In the genomic region with DNA sequence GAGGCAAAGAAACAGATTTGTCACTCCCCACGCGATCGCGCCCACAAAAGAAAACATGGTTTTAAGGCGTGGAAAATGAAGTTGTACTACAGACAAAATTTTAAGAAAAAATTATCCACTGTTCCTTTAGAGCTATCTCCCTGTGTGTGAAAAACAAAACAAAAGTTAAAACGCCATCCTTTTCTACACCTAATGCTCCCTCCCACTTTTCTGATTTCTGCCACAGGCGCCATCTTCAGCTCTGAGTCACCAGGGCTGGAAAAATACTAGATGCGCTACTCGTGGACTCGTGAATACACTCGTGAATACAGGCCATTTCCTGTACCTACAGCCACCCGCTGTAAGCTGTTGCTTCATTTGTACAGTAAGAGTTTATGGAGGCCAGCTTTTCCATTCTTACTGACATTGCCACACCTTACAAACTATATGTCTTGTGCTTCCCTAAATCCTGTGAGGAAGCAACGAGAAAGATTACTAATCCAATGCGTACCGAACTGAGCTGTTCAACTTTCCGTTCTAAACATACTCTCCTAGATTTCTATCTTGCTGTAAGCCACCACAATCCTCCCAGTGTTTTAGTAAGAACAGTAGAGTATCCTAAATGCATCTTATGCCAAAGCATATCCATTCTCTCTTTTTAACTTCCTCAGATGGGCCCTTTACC, we compare ENCODE assay signal across 8 cellular contexts. TPM values are rescaled to one million over a fixed set of nuclear protein-coding genes. Genes with fewer than 3 reads are reported as not detected.
A peak's percentile ranks its signal among the peaks of the same experiment; 100 is the strongest.
DNase-seq lines count a peak whose midpoint lies in the region; ATAC-seq and TF ChIP-seq lines count a peak whose summit lies in the region.

No MANE protein-coding gene starts in this region.

- no peaks in the 10 kb centered on the region for H3K36me3 ChIP-seq in BJ (ENCODE audit: control insufficient read depth, insufficient read depth, low read length)
- no peaks in the 10 kb centered on the region; the same call in 1 of the 2 replicates for H3K36me3 ChIP-seq in HUES48 (ENCODE audit: control insufficient read depth, insufficient read depth, low read length)
- H3K36me3 ChIP-seq in Panc1 (ENCODE audit: control insufficient read depth, insufficient read depth, low read length) = no peaks in the 10 kb centered on the region; the same call in 1 of the 2 replicates

- H3K4me3 ChIP-seq in BJ (ENCODE audit: low read depth, low read length) (peak overlapping the region; percentile 72), HUES48 (ENCODE audit: low read depth, low read length) (peak overlapping the region; percentile 85), Panc1 (ENCODE audit: low read depth in 2 of 2, low read length in 2 of 2) (peak overlapping the region; percentile 70 to 89), fibroblast of the aortic adventitia (ENCODE audit: low read depth, low read length) (peak overlapping the region; percentile 85)

- intact Hi-C loops in Panc1 (cut with micrococcal nuclease; ENCODE audit: unreplicated experiment) = no loop called here
- intact Hi-C loops in activated T-helper 1 cell treated with anti-CD3 and anti-CD28 coated beads, Interleukin-12 subunit alpha, Interleukin-12 subunit beta, Interleukin-2, Interleukin-4 antibody, amounts not matched to agents 30 ng/mL and 10 ng/mL and 1 ng/mL, durations not matched to agents 14 hours and 24 hours and 36 hours (cut with micrococcal nuclease) = loop anchor here (1.0 to 10.0 kb wide), 14 partner anchors 8 to 1061 kb away; a partner anchor contains a TSS

- in situ Hi-C loops in Panc1 (cut with HindIII; ENCODE audit: low pct_unique_long_range_greater_than_20kb, low sequenced_read_pairs) = no loop called here

- peaks cover 22% of the 10 kb centered on the region for H3K36me3 Mint-ChIP-seq in activated T-helper 1 cell treated with anti-CD3 and anti-CD28 coated beads, Interleukin-12 subunit alpha, Interleukin-12 subunit beta, Interleukin-2, Interleukin-4 antibody, amounts not matched to agents 30 ng/mL and 10 ng/mL and 1 ng/mL, durations not matched to agents 14 hours and 24 hours and 36 hours (ENCODE audit: low read depth)
- H3K36me3 Mint-ChIP-seq in neural crest cell (ENCODE audit: low read depth) = no peaks in the 10 kb centered on the region

- CTCF ChIA-PET in BJ (lab: Yijun Ruan, JAX) (interaction anchor here (1.2 to 1.8 kb wide), 2 partner anchors 728 to 790 kb away, joined by 3 to 9 read pairs; no protein-coding TSS in a partner anchor), Panc1 (lab: Charles Lee) (no interaction called here)

- POLR2A ChIA-PET in BJ (lab: Charles Lee) = interaction anchor here (0.7 to 1.3 kb wide), 2 partner anchors 37 to 791 kb away, joined by 3 to 5 read pairs; a partner anchor contains a TSS
- POLR2A ChIA-PET in Panc1 (lab: Charles Lee) = interaction anchor here (0.7 kb wide), 2 partner anchors 744 to 825 kb away, joined by 3 read pairs; no protein-coding TSS in a partner anchor

- TF ChIP-seq CTCF in BJ (IDR thresholded peaks at IDR 0.05; ENCODE audit: insufficient read depth, low read depth, low read length) = no peak
- TF ChIP-seq CTCF in Panc1 (IDR thresholded peaks at IDR 0.05) = no peak
- TF ChIP-seq CTCF in fibroblast of the aortic adventitia (IDR thresholded peaks at IDR 0.05; ENCODE audit: insufficient read depth, low read length) = no peak
- no peak for TF ChIP-seq CTCF in neural crest cell (conservative IDR thresholded peaks at IDR 0.05)

- H3K4me3 Mint-ChIP-seq in activated T-helper 1 cell treated with anti-CD3 and anti-CD28 coated beads, Interleukin-12 subunit alpha, Interleukin-12 subunit beta, Interleukin-2, Interleukin-4 antibody, amounts not matched to agents 30 ng/mL and 10 ng/mL and 1 ng/mL, durations not matched to agents 14 hours and 24 hours and 36 hours = no peak overlapping the region
- no peak overlapping the region for H3K4me3 Mint-ChIP-seq in neural crest cell

- peak overlapping the region; percentile 68 for H3K9ac ChIP-seq in HUES48 (ENCODE audit: low read depth, low read length)

- peaks cover 20% of the 10 kb centered on the region for H3K4me1 Mint-ChIP-seq in activated T-helper 1 cell treated with anti-CD3 and anti-CD28 coated beads, Interleukin-12 subunit alpha, Interleukin-12 subunit beta, Interleukin-2, Interleukin-4 antibody, amounts not matched to agents 30 ng/mL and 10 ng/mL and 1 ng/mL, durations not matched to agents 14 hours and 24 hours and 36 hours (ENCODE audit: low read depth)
- H3K4me1 Mint-ChIP-seq in neural crest cell = peaks cover 6% of the 10 kb centered on the region

- DNase-seq in BJ (ENCODE audit: low read depth) (peak; percentile 52), Panc1 (ENCODE audit: low read depth, low spot score) (peak; percentile 65), fibroblast of the aortic adventitia (ENCODE audit: low read depth) (peak; percentile 93), neural crest cell (ENCODE audit: low read depth, low spot score) (peak; percentile 28)
- DNase-seq in activated T-helper 1 cell treated with anti-CD3 and anti-CD28 coated beads, Interleukin-12 subunit alpha, Interleukin-12 subunit beta, Interleukin-2, Interleukin-4 antibody, amounts not matched to agents 30 ng/mL and 10 ng/mL and 1 ng/mL, durations not matched to agents 14 hours and 24 hours and 36 hours (ENCODE audit: low spot score) = peak; percentile 58
- peak; percentile 63 for DNase-seq in stimulated activated naive CD8-positive, alpha-beta T cell treated with anti-CD3 and anti-CD28 coated beads, Interleukin-15, Interleukin-2, amounts not matched to agents 100 U/mL and 50 U/mL, for 24 hours

- H3K4me1 ChIP-seq in HUES48 (ENCODE audit: control insufficient read depth, insufficient read depth, low read length) = peaks cover 11% of the 10 kb centered on the region; the same call in 1 of the 2 replicates
- H3K4me1 ChIP-seq in Panc1 (ENCODE audit: control insufficient read depth, insufficient read depth, low read length) = peaks cover 6% of the 10 kb centered on the region

- H3K27me3 ChIP-seq in BJ (ENCODE audit: control insufficient read depth, insufficient read depth, low read length) = no peaks in the 10 kb centered on the region
- H3K27me3 ChIP-seq in HUES48 (ENCODE audit: control insufficient read depth, insufficient read depth, low read length) = no peaks in the 10 kb centered on the region
- H3K27me3 ChIP-seq in Panc1 (ENCODE audit: control insufficient read depth, insufficient read depth, low read length) = no peaks in the 10 kb centered on the region

- H3K27ac ChIP-seq in HUES48 (ENCODE audit: low read depth, low read length) = peak overlapping the region; percentile 90
- peak overlapping the region; percentile 94 for H3K27ac ChIP-seq in Panc1 (ENCODE audit: low read length)

- no peaks in the 10 kb centered on the region for H3K9me3 Mint-ChIP-seq in activated T-helper 1 cell treated with anti-CD3 and anti-CD28 coated beads, Interleukin-12 subunit alpha, Interleukin-12 subunit beta, Interleukin-2, Interleukin-4 antibody, amounts not matched to agents 30 ng/mL and 10 ng/mL and 1 ng/mL, durations not matched to agents 14 hours and 24 hours and 36 hours
- no peaks in the 10 kb centered on the region for H3K9me3 Mint-ChIP-seq in neural crest cell

- H3K27me3 Mint-ChIP-seq in activated T-helper 1 cell treated with anti-CD3 and anti-CD28 coated beads, Interleukin-12 subunit alpha, Interleukin-12 subunit beta, Interleukin-2, Interleukin-4 antibody, amounts not matched to agents 30 ng/mL and 10 ng/mL and 1 ng/mL, durations not matched to agents 14 hours and 24 hours and 36 hours (ENCODE audit: insufficient read depth) = no peaks in the 10 kb centered on the region
- no peaks in the 10 kb centered on the region for H3K27me3 Mint-ChIP-seq in neural crest cell (ENCODE audit: low read depth)

- H3K27ac Mint-ChIP-seq in activated T-helper 1 cell treated with anti-CD3 and anti-CD28 coated beads, Interleukin-12 subunit alpha, Interleukin-12 subunit beta, Interleukin-2, Interleukin-4 antibody, amounts not matched to agents 30 ng/mL and 10 ng/mL and 1 ng/mL, durations not matched to agents 14 hours and 24 hours and 36 hours = no peak overlapping the region
- no peak overlapping the region for H3K27ac Mint-ChIP-seq in neural crest cell (ENCODE audit: unreplicated experiment)

- ATAC-seq in GM19452 (IDR thresholded peaks at IDR 0.05; ENCODE audit: unreplicated experiment) (peak; percentile 37), Panc1 (peak; percentile 79)
- peak; percentile 58 for ATAC-seq in stimulated activated naive CD8-positive, alpha-beta T cell treated with anti-CD3 and anti-CD28 coated beads, Interleukin-15, Interleukin-2, amounts not matched to agents 100 U/mL and 50 U/mL, for 24 hours

- H3K9me3 ChIP-seq in HUES48 (ENCODE audit: control insufficient read depth, insufficient read depth, low read length) (no peaks in the 10 kb centered on the region), Panc1 (ENCODE audit: control insufficient read depth, insufficient read depth, low read depth, low read length) (no peaks in the 10 kb centered on the region)

- no TSS peak for BruUV-seq in Panc1 (replicated peaks; lab: Mats Ljungman, UMichigan)

RNA-seq across cellular contexts. Expression of a gene that starts 0.8 kb away (rescaled TPM):
- 7.9 and 15.8 TPM in 2 replicates for polyA plus RNA-seq in BJ (2011; rRNA removed)
- polyA minus RNA-seq in BJ (2011; rRNA and poly(A)+ RNA removed) = 9.2 and 13.0 TPM in 2 replicates
- total RNA-seq in Panc1 (2021; ENCODE audit: unreplicated experiment) (22.3 TPM), fibroblast of the aortic adventitia (ENCODE audit: low replicate concordance) (11.4 and 33.4 TPM in 2 replicates), neural crest cell (26.1 and 27.6 TPM in 2 replicates)
- 6.6 TPM for polyA plus RNA-seq in Panc1 (2012; ENCODE audit: insufficient read length)
- 142 and 146 TPM in 2 replicates for total RNA-seq in activated T-helper 1 cell treated with anti-CD3 and anti-CD28 coated beads, Interleukin-12 subunit alpha, Interleukin-12 subunit beta, Interleukin-2, Interleukin-4 antibody, amounts not matched to agents 30 ng/mL and 10 ng/mL and 1 ng/mL, durations not matched to agents 14 hours and 24 hours and 36 hours

Comparison
In these comparisons a context has a peak if more than half of its experiments do, and no peak if none do; other contexts are left out.
1. Peak in every context shown above with its lines: DNase-seq, ATAC-seq, H3K4me3 ChIP-seq and H3K27ac ChIP-seq.
2. DNase-seq: peak in every context shown above with its lines; median percentile 93 in fibroblast of the aortic adventitia; 65 in Panc1; 63 in stimulated activated naive CD8-positive, alpha-beta T cell treated with anti-CD3 and anti-CD28 coated beads, Interleukin-15, Interleukin-2, amounts not matched to agents 100 U/mL and 50 U/mL, for 24 hours; 58 in activated T-helper 1 cell treated with anti-CD3 and anti-CD28 coated beads, Interleukin-12 subunit alpha, Interleukin-12 subunit beta, Interleukin-2, Interleukin-4 antibody, amounts not matched to agents 30 ng/mL and 10 ng/mL and 1 ng/mL, durations not matched to agents 14 hours and 24 hours and 36 hours; 52 in BJ; 28 in neural crest cell.